ENCODE assay signal across 8 cellular contexts in the genomic region with DNA sequence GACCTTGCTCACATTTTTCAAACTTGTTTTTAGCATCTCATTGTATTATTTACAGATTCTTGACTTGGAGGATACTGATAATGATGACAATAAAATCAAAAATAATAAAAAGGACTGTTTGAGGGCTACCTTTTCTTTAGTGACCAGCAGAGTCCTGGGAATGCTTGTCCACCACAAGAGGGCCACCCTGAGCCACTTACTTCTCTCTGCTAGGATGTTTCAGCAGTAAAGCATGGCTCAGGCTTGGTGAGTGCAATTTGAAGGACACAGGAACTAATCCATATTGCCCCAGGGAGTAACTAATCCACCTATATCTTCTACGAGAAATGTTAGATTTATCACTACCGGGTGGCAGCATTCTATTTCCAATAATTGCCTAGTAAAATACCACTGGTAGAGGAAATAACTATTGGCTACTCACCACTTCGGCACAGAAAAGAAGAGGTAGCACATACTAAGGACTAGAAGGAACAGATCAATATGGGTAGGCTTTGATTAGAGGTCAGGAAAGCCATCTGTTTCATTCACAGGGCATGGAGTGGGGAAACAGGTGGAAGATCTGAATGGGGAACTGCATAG. TPM values are rescaled to one million over a fixed set of nuclear protein-coding genes. Genes with fewer than 3 reads are reported as not detected.
DNase-seq lines count a peak whose midpoint lies in the region; ATAC-seq and TF ChIP-seq lines count a peak whose summit lies in the region.

No MANE protein-coding gene starts in this region.

- in situ Hi-C loops in G401 (cut with HindIII; ENCODE audit: low sequenced_read_pairs), result no loop called here

- DNase-seq in G401 (ENCODE audit: low spot score) (peak; percentile 84), SK-N-DZ (ENCODE audit: low spot score) (peak; percentile 61), left cardiac atrium (peak; percentile 69), renal cortical epithelial cell (ENCODE audit: low read depth) (peak; percentile 64), cortex of kidney (lab: John Stamatoyannopoulos, UW) (no peak)
- DNase-seq in activated naive CD4-positive, alpha-beta T cell treated with anti-CD3 and anti-CD28 coated beads, Interleukin-2, amount 50 U/mL, for 16 hours, result peak; percentile 72

- no peak for TF ChIP-seq EP300 in Ishikawa (IDR thresholded peaks at IDR 0.05; ENCODE audit: borderline replicate concordance)

- peak; percentile 77 for TF ChIP-seq RAD21 in Ishikawa (IDR thresholded peaks at IDR 0.05; ENCODE audit: low read depth)

- ATAC-seq in GM21576 (IDR thresholded peaks at IDR 0.05; ENCODE audit: unreplicated experiment), result peak; percentile 92
- ATAC-seq in left cardiac atrium, result peak; percentile 89 to 91

- intact Hi-C loops in left cardiac atrium (cut with DNase I), result loop anchor here (5.0 to 10.0 kb wide), 2 partner anchors 80 to 177 kb away; no protein-coding TSS in a partner anchor

TF ChIP-seq in Ishikawa, 13 proteins besides CTCF, POLR2A, EP300 and RAD21:
- TF ChIP-seq YY1 (IDR thresholded peaks at IDR 0.05; ENCODE audit: low read depth) (no peak), TAF1 (IDR thresholded peaks at IDR 0.05; ENCODE audit: low read depth) (no peak), FOXM1 (IDR thresholded peaks at IDR 0.05; ENCODE audit: borderline replicate concordance, low read depth) (no peak), NFIC (IDR thresholded peaks at IDR 0.05) (no peak), CEBPB (IDR thresholded peaks at IDR 0.05) (no peak), USF1 (IDR thresholded peaks at IDR 0.05) (no peak), CREB1 (IDR thresholded peaks at IDR 0.05; ENCODE audit: low read depth) (no peak), TEAD4 (IDR thresholded peaks at IDR 0.05) (no peak), EGR1 (IDR thresholded peaks at IDR 0.05) (no peak), ZBTB7A (IDR thresholded peaks at IDR 0.05; ENCODE audit: low read depth) (no peak), TCF12 (IDR thresholded peaks at IDR 0.05; ENCODE audit: low read depth) (no peak)
- TF ChIP-seq, protein P1, sequence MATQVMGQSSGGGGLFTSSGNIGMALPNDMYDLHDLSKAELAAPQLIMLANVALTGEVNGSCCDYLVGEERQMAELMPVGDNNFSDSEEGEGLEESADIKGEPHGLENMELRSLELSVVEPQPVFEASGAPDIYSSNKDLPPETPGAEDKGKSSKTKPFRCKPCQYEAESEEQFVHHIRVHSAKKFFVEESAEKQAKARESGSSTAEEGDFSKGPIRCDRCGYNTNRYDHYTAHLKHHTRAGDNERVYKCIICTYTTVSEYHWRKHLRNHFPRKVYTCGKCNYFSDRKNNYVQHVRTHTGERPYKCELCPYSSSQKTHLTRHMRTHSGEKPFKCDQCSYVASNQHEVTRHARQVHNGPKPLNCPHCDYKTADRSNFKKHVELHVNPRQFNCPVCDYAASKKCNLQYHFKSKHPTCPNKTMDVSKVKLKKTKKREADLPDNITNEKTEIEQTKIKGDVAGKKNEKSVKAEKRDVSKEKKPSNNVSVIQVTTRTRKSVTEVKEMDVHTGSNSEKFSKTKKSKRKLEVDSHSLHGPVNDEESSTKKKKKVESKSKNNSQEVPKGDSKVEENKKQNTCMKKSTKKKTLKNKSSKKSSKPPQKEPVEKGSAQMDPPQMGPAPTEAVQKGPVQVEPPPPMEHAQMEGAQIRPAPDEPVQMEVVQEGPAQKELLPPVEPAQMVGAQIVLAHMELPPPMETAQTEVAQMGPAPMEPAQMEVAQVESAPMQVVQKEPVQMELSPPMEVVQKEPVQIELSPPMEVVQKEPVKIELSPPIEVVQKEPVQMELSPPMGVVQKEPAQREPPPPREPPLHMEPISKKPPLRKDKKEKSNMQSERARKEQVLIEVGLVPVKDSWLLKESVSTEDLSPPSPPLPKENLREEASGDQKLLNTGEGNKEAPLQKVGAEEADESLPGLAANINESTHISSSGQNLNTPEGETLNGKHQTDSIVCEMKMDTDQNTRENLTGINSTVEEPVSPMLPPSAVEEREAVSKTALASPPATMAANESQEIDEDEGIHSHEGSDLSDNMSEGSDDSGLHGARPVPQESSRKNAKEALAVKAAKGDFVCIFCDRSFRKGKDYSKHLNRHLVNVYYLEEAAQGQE (IDR thresholded peaks at IDR 0.05; ENCODE audit: low read depth), result no peak
- TF ChIP-seq, protein P2, sequence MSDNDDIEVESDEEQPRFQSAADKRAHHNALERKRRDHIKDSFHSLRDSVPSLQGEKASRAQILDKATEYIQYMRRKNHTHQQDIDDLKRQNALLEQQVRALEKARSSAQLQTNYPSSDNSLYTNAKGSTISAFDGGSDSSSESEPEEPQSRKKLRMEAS (IDR thresholded peaks at IDR 0.05), result no peak

RNA-seq across cellular contexts. Expression of gene KIAA0408, which starts 5.8 kb away (rescaled TPM):
- 0.49 TPM in 1 of 2 replicates, not detected in the other for total RNA-seq in G401 (2014; rRNA removed; shearing (Covaris generic))
- 22.2 and 26.1 TPM in 2 replicates for polyA plus RNA-seq in SK-N-DZ (2014; cell fraction: cytosol; rRNA removed)
- polyA plus RNA-seq in SK-N-DZ (2014; cell fraction: nucleus; rRNA removed), result 35.1 and 38.7 TPM in 2 replicates
- total RNA-seq in left cardiac atrium, result 10 to 100 TPM in 1 of 2 donors, 1 to 10 TPM in 1; 1.5 to 12.9 TPM
- 1.0 and 4.4 TPM in 2 replicates for total RNA-seq in renal cortical epithelial cell
